8 cellular contexts compared by ENCODE assay signal in the genomic region with DNA sequence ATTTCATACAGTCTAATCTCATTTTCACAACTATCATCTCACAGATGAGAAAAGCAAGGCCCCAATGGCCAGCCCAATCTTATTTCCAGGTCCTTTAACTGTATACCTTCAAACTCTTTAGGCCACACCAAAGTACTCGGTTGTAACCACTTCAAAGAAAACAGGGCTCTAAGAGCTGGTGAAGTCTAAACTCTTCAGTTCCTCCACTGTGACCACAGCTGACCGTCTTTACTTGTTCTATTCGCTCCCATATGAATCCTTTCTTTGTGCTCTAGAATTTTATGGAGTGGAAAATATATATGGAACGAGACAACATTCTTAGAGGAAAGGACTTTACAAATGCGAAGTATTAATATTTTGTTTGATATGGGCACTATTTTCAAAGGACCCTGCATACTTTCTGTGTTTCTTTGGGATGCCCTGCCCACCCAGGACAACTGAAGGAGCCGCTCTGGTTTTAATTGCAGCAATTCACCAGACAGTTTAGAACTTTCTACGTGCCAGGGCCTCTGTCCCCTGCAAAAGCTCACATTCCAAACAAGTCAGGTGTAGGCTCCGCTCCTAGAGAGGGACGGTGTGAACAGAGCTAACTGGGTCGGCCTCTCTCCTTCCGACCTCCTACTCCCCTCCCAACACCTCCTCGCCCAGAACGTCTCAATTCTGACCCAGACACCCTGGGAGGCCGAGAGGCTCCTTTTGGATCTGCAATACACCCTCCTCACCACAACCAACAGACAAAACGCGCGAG. TPM values are rescaled to one million over a fixed set of nuclear protein-coding genes. Genes with fewer than 3 reads are reported as not detected.
DNase-seq lines count a peak whose midpoint lies in the region; ATAC-seq and TF ChIP-seq lines count a peak whose summit lies in the region.

No MANE protein-coding gene starts in this region.

- ATAC-seq in body of pancreas (peak; percentile 18), left lung (peak; percentile 45), HG03457 (IDR thresholded peaks at IDR 0.05; ENCODE audit: unreplicated experiment) (no peak)

- H3K27me3 ChIP-seq in HUES48 (ENCODE audit: control insufficient read depth, insufficient read depth, low read length) (peaks cover 82% of the 10 kb centered on the region), body of pancreas (no peaks in the 10 kb centered on the region), left lung (peaks cover 0 to 14% of the 10 kb centered on the region in 2 donors), transverse colon (no peaks in the 10 kb centered on the region)

- TF ChIP-seq EP300 in transverse colon (IDR thresholded peaks at IDR 0.05; ENCODE audit: low read depth) = no peak

- 32 to 38% methylated on average over 14 to 17 of the region's 17 CpGs for WGBS in body of pancreas, 2 donors
- WGBS in transverse colon (ENCODE audit: low coverage in 1 of 2), 2 donors = 22 to 57% methylated on average over 5 to 17 of the region's 17 CpGs

- peak overlapping the region; percentile 93 for H3K4me3 ChIP-seq in GM12865 (ENCODE audit: low read depth, low read length)
- peak overlapping the region; percentile 73 for H3K4me3 ChIP-seq in HUES48 (ENCODE audit: low read depth, low read length)
- H3K4me3 ChIP-seq in body of pancreas = peak overlapping the region; percentile 49 to 59
- H3K4me3 ChIP-seq in left lung = peak overlapping the region; percentile 67 to 72
- peak overlapping the region; percentile 48 to 83 (median 75) for H3K4me3 ChIP-seq in transverse colon

- TF ChIP-seq CTCF in GM12865 (IDR thresholded peaks at IDR 0.05; ENCODE audit: insufficient read depth, low read depth, low read length, missing control alignments) = no peak
- TF ChIP-seq CTCF in body of pancreas (IDR thresholded peaks at IDR 0.05) = no peak
- TF ChIP-seq CTCF in left lung (IDR thresholded peaks at IDR 0.05) = peak in 1 of 2 donors; percentile 14
- peak in 1 of 5 experiments; percentile 18 for TF ChIP-seq CTCF in transverse colon (IDR thresholded peaks at IDR 0.05)

- no peaks in the 10 kb centered on the region for H3K9me3 ChIP-seq in HUES48 (ENCODE audit: control insufficient read depth, insufficient read depth, low read length)
- no peaks in the 10 kb centered on the region for H3K9me3 ChIP-seq in body of pancreas
- no peaks in the 10 kb centered on the region for H3K9me3 ChIP-seq in left lung
- no peaks in the 10 kb centered on the region for H3K9me3 ChIP-seq in transverse colon

- intact Hi-C loops in body of pancreas (cut with DNase I) = no loop called here
- intact Hi-C loops in left lung (cut with DNase I) = no loop called here
- intact Hi-C loops in transverse colon (cut with DNase I; ENCODE audit: low total_unique reads) = loop anchor here (2.0 kb wide), 1 partner anchor 15 kb away; the partner anchor contains the start of gene IER5

- H3K4me1 ChIP-seq in HUES48 (ENCODE audit: control insufficient read depth, insufficient read depth, low read length) = peaks cover 53% of the 10 kb centered on the region
- H3K4me1 ChIP-seq in body of pancreas = peaks cover 44% of the 10 kb centered on the region
- peaks cover 18 to 72% of the 10 kb centered on the region in 2 donors for H3K4me1 ChIP-seq in left lung
- peaks cover 6 to 43% (median 27%) of the 10 kb centered on the region in 4 donors for H3K4me1 ChIP-seq in transverse colon

- DNase-seq in GM12865 (ENCODE audit: low read depth) = peak; percentile 51
- no peak for DNase-seq in body of pancreas
- no peak for DNase-seq in left lung
- DNase-seq in transverse colon = no peak
- no peak for DNase-seq in amniotic stem cell (lab: John Stamatoyannopoulos, UW)
- DNase-seq in NCI-H510A (lab: John Stamatoyannopoulos, UW) = no peak

- TF ChIP-seq POLR2A in body of pancreas (IDR thresholded peaks at IDR 0.05) = no peak
- no peak for TF ChIP-seq POLR2A in transverse colon (IDR thresholded peaks at IDR 0.05)

- no peaks in the 10 kb centered on the region for H3K36me3 ChIP-seq in HUES48 (ENCODE audit: control insufficient read depth, insufficient read depth, low read length)
- no peaks in the 10 kb centered on the region for H3K36me3 ChIP-seq in body of pancreas (replicated peaks in 1 of 2; ENCODE audit: insufficient read depth in 1 of 2, low read depth in 2 of 2)
- H3K36me3 ChIP-seq in left lung = no peaks in the 10 kb centered on the region
- H3K36me3 ChIP-seq in transverse colon = no peaks in the 10 kb centered on the region

- H3K9ac ChIP-seq in HUES48 (ENCODE audit: low read depth, low read length) = peak overlapping the region; percentile 56

- H3K27ac ChIP-seq in HUES48 (ENCODE audit: low read depth, low read length) (peak overlapping the region; percentile 91), body of pancreas (peak overlapping the region in 3 of 4 donors; percentile 73 to 82 (median 81)), left lung (peak overlapping the region; percentile 87 to 93), transverse colon (peak overlapping the region; percentile 84 to 90 (median 88))

- in situ Hi-C loops in transverse colon (cut with MboI; ENCODE audit: low pct_ligation_motif_present in 1 of 4, low pct_unique_long_range_greater_than_20kb in 1 of 4, low sequenced_read_pairs in 3 of 4) = no loop called here

RNA-seq across cellular contexts. Expression of gene IER5, which starts 15.7 kb away (rescaled TPM):
- total RNA-seq in body of pancreas = 1 to 10 TPM; 6.6 to 6.7 TPM
- total RNA-seq in left lung = 10 to 100 TPM; 16.1 to 26.6 TPM
- total RNA-seq in transverse colon = 10 to 100 TPM; 12.1 to 40.3 (median 16.5) TPM
